Comparison of ENCODE assay signal across 1 cellular context in the genomic region with DNA sequence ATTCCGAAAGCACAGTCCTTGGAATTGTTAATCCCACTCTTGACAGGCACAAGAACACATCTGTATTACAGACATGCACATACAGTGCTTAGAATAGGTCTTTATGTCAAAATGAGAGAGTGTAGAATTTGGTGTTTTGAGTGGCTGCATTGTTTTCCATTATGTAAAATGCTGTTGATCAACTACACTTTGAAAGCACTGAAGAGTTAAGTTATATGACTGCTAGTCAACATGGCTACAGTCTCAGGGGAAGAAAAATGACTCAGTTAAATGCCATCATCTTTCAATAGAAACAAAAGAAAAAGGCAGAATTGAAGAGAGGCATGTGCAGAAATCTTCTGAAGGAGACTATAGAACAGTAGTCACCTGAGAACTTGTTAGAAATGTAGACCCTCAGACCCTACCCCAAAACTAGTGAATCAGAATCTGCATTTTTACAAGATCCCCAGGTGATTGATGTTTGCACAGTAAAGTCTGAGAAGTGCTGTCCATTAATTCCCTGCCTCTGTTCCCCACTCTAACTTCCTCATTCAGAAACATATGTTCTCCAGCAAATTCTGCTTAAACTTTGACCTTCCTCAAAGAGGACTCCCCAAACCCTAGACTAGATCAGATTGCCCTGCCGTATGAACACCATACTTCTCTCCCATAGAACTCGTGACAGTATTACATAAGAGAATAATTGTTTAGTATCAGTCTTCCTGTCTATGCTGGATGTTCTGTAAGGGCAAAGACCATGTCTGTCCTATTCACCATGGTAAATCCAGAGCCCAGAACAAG.
TF ChIP-seq lines count a peak whose summit lies in the region.

No MANE protein-coding gene starts in this region.

TF ChIP-seq in K562, 482 proteins besides CTCF, POLR2A, EP300 and RAD21:
- TF ChIP-seq, protein P1, sequence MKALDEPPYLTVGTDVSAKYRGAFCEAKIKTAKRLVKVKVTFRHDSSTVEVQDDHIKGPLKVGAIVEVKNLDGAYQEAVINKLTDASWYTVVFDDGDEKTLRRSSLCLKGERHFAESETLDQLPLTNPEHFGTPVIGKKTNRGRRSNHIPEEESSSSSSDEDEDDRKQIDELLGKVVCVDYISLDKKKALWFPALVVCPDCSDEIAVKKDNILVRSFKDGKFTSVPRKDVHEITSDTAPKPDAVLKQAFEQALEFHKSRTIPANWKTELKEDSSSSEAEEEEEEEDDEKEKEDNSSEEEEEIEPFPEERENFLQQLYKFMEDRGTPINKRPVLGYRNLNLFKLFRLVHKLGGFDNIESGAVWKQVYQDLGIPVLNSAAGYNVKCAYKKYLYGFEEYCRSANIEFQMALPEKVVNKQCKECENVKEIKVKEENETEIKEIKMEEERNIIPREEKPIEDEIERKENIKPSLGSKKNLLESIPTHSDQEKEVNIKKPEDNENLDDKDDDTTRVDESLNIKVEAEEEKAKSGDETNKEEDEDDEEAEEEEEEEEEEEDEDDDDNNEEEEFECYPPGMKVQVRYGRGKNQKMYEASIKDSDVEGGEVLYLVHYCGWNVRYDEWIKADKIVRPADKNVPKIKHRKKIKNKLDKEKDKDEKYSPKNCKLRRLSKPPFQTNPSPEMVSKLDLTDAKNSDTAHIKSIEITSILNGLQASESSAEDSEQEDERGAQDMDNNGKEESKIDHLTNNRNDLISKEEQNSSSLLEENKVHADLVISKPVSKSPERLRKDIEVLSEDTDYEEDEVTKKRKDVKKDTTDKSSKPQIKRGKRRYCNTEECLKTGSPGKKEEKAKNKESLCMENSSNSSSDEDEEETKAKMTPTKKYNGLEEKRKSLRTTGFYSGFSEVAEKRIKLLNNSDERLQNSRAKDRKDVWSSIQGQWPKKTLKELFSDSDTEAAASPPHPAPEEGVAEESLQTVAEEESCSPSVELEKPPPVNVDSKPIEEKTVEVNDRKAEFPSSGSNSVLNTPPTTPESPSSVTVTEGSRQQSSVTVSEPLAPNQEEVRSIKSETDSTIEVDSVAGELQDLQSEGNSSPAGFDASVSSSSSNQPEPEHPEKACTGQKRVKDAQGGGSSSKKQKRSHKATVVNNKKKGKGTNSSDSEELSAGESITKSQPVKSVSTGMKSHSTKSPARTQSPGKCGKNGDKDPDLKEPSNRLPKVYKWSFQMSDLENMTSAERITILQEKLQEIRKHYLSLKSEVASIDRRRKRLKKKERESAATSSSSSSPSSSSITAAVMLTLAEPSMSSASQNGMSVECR (CRISPR knock-in tag; IDR thresholded peaks at IDR 0.05), result no peak
- TF ChIP-seq EGR1 (conservative IDR thresholded peaks at IDR 0.05) (no peak), NR2C1 (IDR thresholded peaks at IDR 0.05) (peak; percentile 45; the same call in 1 of the 2 replicates), NR2C1 (tag; IDR thresholded peaks at IDR 0.05) (peak; percentile 78), NCOR1 (IDR thresholded peaks at IDR 0.05) (no peak), ZNF224 (CRISPR knock-in tag; IDR thresholded peaks at IDR 0.05) (no peak), ZNF184 (CRISPR knock-in tag; IDR thresholded peaks at IDR 0.05) (no peak), KAT7 (CRISPR knock-in tag; IDR thresholded peaks at IDR 0.05; ENCODE audit: borderline replicate concordance) (no peak), NR2C2 (CRISPR knock-in tag; IDR thresholded peaks at IDR 0.05) (no peak), NR2C2 (tag; IDR thresholded peaks at IDR 0.05) (peak; percentile 76), MBD2 (IDR thresholded peaks at IDR 0.05; ENCODE audit: borderline replicate concordance, low read depth) (no peak)
- TF ChIP-seq, protein P2, sequence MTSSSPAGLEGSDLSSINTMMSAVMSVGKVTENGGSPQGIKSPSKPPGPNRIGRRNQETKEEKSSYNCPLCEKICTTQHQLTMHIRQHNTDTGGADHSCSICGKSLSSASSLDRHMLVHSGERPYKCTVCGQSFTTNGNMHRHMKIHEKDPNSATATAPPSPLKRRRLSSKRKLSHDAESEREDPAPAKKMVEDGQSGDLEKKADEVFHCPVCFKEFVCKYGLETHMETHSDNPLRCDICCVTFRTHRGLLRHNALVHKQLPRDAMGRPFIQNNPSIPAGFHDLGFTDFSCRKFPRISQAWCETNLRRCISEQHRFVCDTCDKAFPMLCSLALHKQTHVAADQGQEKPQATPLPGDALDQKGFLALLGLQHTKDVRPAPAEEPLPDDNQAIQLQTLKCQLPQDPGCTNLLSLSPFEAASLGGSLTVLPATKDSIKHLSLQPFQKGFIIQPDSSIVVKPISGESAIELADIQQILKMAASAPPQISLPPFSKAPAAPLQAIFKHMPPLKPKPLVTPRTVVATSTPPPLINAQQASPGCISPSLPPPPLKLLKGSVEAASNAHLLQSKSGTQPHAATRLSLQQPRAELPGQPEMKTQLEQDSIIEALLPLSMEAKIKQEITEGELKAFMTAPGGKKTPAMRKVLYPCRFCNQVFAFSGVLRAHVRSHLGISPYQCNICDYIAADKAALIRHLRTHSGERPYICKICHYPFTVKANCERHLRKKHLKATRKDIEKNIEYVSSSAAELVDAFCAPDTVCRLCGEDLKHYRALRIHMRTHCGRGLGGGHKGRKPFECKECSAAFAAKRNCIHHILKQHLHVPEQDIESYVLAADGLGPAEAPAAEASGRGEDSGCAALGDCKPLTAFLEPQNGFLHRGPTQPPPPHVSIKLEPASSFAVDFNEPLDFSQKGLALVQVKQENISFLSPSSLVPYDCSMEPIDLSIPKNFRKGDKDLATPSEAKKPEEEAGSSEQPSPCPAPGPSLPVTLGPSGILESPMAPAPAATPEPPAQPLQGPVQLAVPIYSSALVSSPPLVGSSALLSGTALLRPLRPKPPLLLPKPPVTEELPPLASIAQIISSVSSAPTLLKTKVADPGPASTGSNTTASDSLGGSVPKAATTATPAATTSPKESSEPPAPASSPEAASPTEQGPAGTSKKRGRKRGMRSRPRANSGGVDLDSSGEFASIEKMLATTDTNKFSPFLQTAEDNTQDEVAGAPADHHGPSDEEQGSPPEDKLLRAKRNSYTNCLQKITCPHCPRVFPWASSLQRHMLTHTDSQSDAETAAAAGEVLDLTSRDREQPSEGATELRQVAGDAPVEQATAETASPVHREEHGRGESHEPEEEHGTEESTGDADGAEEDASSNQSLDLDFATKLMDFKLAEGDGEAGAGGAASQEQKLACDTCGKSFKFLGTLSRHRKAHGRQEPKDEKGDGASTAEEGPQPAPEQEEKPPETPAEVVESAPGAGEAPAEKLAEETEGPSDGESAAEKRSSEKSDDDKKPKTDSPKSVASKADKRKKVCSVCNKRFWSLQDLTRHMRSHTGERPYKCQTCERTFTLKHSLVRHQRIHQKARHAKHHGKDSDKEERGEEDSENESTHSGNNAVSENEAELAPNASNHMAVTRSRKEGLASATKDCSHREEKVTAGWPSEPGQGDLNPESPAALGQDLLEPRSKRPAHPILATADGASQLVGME (CRISPR knock-in tag; IDR thresholded peaks at IDR 0.05), result no peak
- TF ChIP-seq, protein P3, sequence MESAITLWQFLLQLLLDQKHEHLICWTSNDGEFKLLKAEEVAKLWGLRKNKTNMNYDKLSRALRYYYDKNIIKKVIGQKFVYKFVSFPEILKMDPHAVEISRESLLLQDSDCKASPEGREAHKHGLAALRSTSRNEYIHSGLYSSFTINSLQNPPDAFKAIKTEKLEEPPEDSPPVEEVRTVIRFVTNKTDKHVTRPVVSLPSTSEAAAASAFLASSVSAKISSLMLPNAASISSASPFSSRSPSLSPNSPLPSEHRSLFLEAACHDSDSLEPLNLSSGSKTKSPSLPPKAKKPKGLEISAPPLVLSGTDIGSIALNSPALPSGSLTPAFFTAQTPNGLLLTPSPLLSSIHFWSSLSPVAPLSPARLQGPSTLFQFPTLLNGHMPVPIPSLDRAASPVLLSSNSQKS (CRISPR knock-in tag; IDR thresholded peaks at IDR 0.05), result no peak
- TF ChIP-seq, protein P4, sequence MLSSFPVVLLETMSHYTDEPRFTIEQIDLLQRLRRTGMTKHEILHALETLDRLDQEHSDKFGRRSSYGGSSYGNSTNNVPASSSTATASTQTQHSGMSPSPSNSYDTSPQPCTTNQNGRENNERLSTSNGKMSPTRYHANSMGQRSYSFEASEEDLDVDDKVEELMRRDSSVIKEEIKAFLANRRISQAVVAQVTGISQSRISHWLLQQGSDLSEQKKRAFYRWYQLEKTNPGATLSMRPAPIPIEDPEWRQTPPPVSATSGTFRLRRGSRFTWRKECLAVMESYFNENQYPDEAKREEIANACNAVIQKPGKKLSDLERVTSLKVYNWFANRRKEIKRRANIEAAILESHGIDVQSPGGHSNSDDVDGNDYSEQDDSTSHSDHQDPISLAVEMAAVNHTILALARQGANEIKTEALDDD (IDR thresholded peaks at IDR 0.05), result 0 out of 2 replicates have a peak, but pooled peaks have one; percentile 22
